In genomic region chr12:1494856-1495255, GRCh38 we compare ENCODE assay signal across 1 cellular context.
TF ChIP-seq lines count a peak whose summit lies in the region.

No MANE protein-coding gene starts in this region.

TF ChIP-seq in WTC11, 78 proteins besides CTCF, POLR2A, EP300 and RAD21 (continued from another document):
- no peak for TF ChIP-seq HMGXB4 (CRISPR knock-in tag; IDR thresholded peaks at IDR 0.05)
- no peak for TF ChIP-seq ATF2 (CRISPR knock-in tag; IDR thresholded peaks at IDR 0.05; ENCODE audit: borderline replicate concordance, low read depth)
- TF ChIP-seq PRDM15 (CRISPR knock-in tag; IDR thresholded peaks at IDR 0.05) = no peak
- no peak for TF ChIP-seq CBFB (CRISPR knock-in tag; IDR thresholded peaks at IDR 0.05; ENCODE audit: low read depth)
- TF ChIP-seq ZNF317 (CRISPR knock-in tag; IDR thresholded peaks at IDR 0.05; ENCODE audit: borderline replicate concordance, low read depth) = no peak
- TF ChIP-seq NR2C2 (CRISPR knock-in tag; IDR thresholded peaks at IDR 0.05) = no peak
- TF ChIP-seq TEAD1 (CRISPR knock-in tag; IDR thresholded peaks at IDR 0.05) = no peak
- no peak for TF ChIP-seq IRF2 (CRISPR knock-in tag; IDR thresholded peaks at IDR 0.05; ENCODE audit: borderline replicate concordance, low read depth)
- no peak for TF ChIP-seq ZNF232 (CRISPR knock-in tag; IDR thresholded peaks at IDR 0.05)
- TF ChIP-seq NFE2L1 (CRISPR knock-in tag; IDR thresholded peaks at IDR 0.05) = no peak
- TF ChIP-seq CREB1 (CRISPR knock-in tag; IDR thresholded peaks at IDR 0.05) = no peak
- no peak for TF ChIP-seq ERG (CRISPR knock-in tag; IDR thresholded peaks at IDR 0.05)
- no peak for TF ChIP-seq AR (CRISPR knock-in tag; IDR thresholded peaks at IDR 0.05)
- no peak for TF ChIP-seq ZBTB43 (CRISPR knock-in tag; IDR thresholded peaks at IDR 0.05)
- TF ChIP-seq PREB (CRISPR knock-in tag; IDR thresholded peaks at IDR 0.05; ENCODE audit: borderline replicate concordance) = no peak
